Comparison of ENCODE assay signal across 1 cellular context in genomic region chrY:13738618-13739017, GRCh38.
TF ChIP-seq lines count a peak whose summit lies in the region.

No MANE protein-coding gene starts in this region.

TF ChIP-seq in H1, 55 proteins besides CTCF, POLR2A, EP300 and RAD21 (continued from another document):
- TF ChIP-seq RBBP5 (IDR thresholded peaks at IDR 0.05; ENCODE audit: borderline replicate concordance, low read depth, low read length) (no peak), USF2 (IDR thresholded peaks at IDR 0.05; ENCODE audit: low read length) (no peak), JUND (IDR thresholded peaks at IDR 0.05; ENCODE audit: low read length) (no peak), CEBPB (IDR thresholded peaks at IDR 0.05; ENCODE audit: low read depth, low read length) (no peak), BRCA1 (IDR thresholded peaks at IDR 0.05; ENCODE audit: low read depth, low read length) (no peak), SIRT6 (IDR thresholded peaks at IDR 0.05; ENCODE audit: low read length) (no peak), EGR1 (IDR thresholded peaks at IDR 0.05; ENCODE audit: borderline replicate concordance, low read depth, low read length) (no peak), GTF2F1 (IDR thresholded peaks at IDR 0.05; ENCODE audit: borderline replicate concordance, low read depth, low read length) (no peak), BCL11A (IDR thresholded peaks at IDR 0.05; ENCODE audit: low read depth in 2 of 2, low read length in 2 of 2) (no peak), HDAC2 (IDR thresholded peaks at IDR 0.05; ENCODE audit: borderline replicate concordance in 1 of 2, low read depth in 2 of 2, low read length in 2 of 2) (no peak), ASH2L (IDR thresholded peaks at IDR 0.05; ENCODE audit: low read length) (no peak), JUN (IDR thresholded peaks at IDR 0.05; ENCODE audit: low read depth, low read length) (no peak), KDM4A (IDR thresholded peaks at IDR 0.05; ENCODE audit: low read depth, low read length, severe bottlenecking) (no peak), BACH1 (IDR thresholded peaks at IDR 0.05; ENCODE audit: low read length) (no peak)
- TF ChIP-seq, protein P1, sequence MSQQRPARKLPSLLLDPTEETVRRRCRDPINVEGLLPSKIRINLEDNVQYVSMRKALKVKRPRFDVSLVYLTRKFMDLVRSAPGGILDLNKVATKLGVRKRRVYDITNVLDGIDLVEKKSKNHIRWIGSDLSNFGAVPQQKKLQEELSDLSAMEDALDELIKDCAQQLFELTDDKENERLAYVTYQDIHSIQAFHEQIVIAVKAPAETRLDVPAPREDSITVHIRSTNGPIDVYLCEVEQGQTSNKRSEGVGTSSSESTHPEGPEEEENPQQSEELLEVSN (IDR thresholded peaks at IDR 0.05) = no peak
- TF ChIP-seq, protein P2, sequence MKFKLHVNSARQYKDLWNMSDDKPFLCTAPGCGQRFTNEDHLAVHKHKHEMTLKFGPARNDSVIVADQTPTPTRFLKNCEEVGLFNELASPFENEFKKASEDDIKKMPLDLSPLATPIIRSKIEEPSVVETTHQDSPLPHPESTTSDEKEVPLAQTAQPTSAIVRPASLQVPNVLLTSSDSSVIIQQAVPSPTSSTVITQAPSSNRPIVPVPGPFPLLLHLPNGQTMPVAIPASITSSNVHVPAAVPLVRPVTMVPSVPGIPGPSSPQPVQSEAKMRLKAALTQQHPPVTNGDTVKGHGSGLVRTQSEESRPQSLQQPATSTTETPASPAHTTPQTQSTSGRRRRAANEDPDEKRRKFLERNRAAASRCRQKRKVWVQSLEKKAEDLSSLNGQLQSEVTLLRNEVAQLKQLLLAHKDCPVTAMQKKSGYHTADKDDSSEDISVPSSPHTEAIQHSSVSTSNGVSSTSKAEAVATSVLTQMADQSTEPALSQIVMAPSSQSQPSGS (IDR thresholded peaks at IDR 0.05; ENCODE audit: low read length) = no peak
